In the genomic region with DNA sequence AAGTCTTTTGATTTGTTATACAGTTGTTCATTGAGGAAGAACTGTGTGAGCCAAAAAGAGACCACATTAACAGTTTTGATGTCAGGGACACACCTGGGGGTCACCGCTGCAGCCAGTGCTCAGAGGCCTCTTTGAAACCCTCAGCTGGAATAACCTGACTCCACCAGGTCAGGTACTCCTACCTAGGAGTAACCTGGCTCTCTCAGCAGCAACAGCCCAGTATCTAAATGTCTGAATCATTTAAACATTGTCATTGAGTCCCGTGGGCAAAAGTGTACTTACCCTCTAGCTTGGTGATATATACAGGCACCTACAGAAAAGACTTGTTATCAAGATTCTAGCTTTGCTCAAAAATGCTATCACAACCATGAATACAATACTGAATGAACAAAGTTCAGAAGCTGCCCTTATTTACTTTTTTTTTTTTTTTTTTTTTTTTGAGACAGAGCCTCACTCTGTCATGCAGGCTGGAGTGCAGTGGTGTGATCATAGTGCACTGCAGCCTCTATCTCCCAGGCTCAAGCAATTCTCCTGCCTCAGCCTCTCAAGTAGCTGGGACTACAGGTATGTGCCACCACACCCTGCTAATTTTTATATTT, we compare ENCODE assay signal across 13 cellular contexts.
"Had no signal": no experiment of that assay in that cellular context is flagged by ENCODE, and none has a peak within 500 bp of the region (broad histone marks: within the 10 kb centered on the region; RNA-seq: fewer than 3 reads in every experiment).

No MANE protein-coding gene starts in this region.

- DNase-seq: cerebellar nuclear complex; foreskin keratinocyte; kidney; left cardiac atrium; lower lobe of right lung; natural killer cell; sigmoid colon; stimulated activated CD4-positive, alpha-beta T cell treated with anti-CD3 and anti-CD28 coated beads, Interleukin-12 subunit alpha, Interleukin-12 subunit beta, amount 100 ng/mL, for 4 hours; stimulated activated naive CD8-positive, alpha-beta T cell treated with anti-CD3 and anti-CD28 coated beads, Interleukin-15, Interleukin-2, amounts not matched to agents 100 U/mL and 50 U/mL, for 24 hours had no signal

- H3K36me3 ChIP-seq: lower lobe of right lung, sigmoid colon, tibial nerve had no signal

- H3K27ac ChIP-seq: foreskin keratinocyte, lower lobe of right lung, skin epidermis, testis, tibial nerve had no signal

- H3K4me3 ChIP-seq: lower lobe of right lung, sigmoid colon, skin epidermis, testis, tibial nerve had no signal

- ATAC-seq: foreskin keratinocyte; left cardiac atrium; lower lobe of right lung; natural killer cell; stimulated activated naive CD8-positive, alpha-beta T cell treated with anti-CD3 and anti-CD28 coated beads, Interleukin-15, Interleukin-2, amounts not matched to agents 100 U/mL and 50 U/mL, for 24 hours had no signal

- H3K27me3 ChIP-seq: foreskin keratinocyte, sigmoid colon, testis, tibial nerve had no signal

- H3K4me1 ChIP-seq: foreskin keratinocyte, lower lobe of right lung, testis, tibial nerve had no signal

- H3K9me3 ChIP-seq: lower lobe of right lung, sigmoid colon, testis, tibial nerve had no signal

- FAIRE-seq: colon, kidney had no signal
